Comparison of ENCODE assay signal across 8 cellular contexts in genomic region chr11:66957971-66958231, GRCh38. TPM values are rescaled to one million over a fixed set of nuclear protein-coding genes. Genes with fewer than 3 reads are reported as not detected.
A peak's percentile ranks its signal among the peaks of the same experiment; 100 is the strongest.
DNase-seq lines count a peak whose midpoint lies in the region; ATAC-seq and TF ChIP-seq lines count a peak whose summit lies in the region.

No MANE protein-coding gene starts in this region.

- no peaks in the 10 kb centered on the region for H3K27me3 ChIP-seq in foreskin keratinocyte
- no peaks in the 10 kb centered on the region for H3K27me3 ChIP-seq in prostate gland (replicated peaks; ENCODE audit: insufficient read depth)

- intact Hi-C loops in CD14-positive monocyte (cut with micrococcal nuclease) = no loop called here
- intact Hi-C loops in prostate gland (cut with DNase I) = no loop called here

- H3K4me3 Mint-ChIP-seq in CD14-positive monocyte = peak overlapping the region; percentile 74 to 77

- peak overlapping the region in 2 of 7 donors; percentile 45 to 93 for H3K27ac Mint-ChIP-seq in CD14-positive monocyte

- no peaks in the 10 kb centered on the region for H3K4me1 ChIP-seq in foreskin keratinocyte
- peaks cover 5% of the 10 kb centered on the region for H3K4me1 ChIP-seq in prostate gland (replicated peaks)

- H3K4me3 ChIP-seq in prostate gland = peak overlapping the region; percentile 52 to 73

- peaks cover 7 to 14% of the 10 kb centered on the region in 2 donors for H3K36me3 Mint-ChIP-seq in CD14-positive monocyte

- no peaks in the 10 kb centered on the region for H3K36me3 ChIP-seq in prostate gland

- H3K27me3 Mint-ChIP-seq in CD14-positive monocyte (ENCODE audit: low read depth in 3 of 3) = peaks cover 15 to 20% (median 20%) of the 10 kb centered on the region in 3 donors

- WGBS in prostate gland = 2% methylated on average over 23 of the region's 40 CpGs

- TF ChIP-seq POLR2A in prostate gland (IDR thresholded peaks at IDR 0.05) = no peak

- peaks cover 5 to 33% (median 27%) of the 10 kb centered on the region in 7 donors for H3K9me3 Mint-ChIP-seq in CD14-positive monocyte

- peaks cover 32% of the 10 kb centered on the region for H3K4me1 Mint-ChIP-seq in CD14-positive monocyte

- H3K27ac ChIP-seq in foreskin keratinocyte = no peak overlapping the region
- H3K27ac ChIP-seq in prostate gland = peak overlapping the region; percentile 50 to 79

- no peaks in the 10 kb centered on the region for H3K9me3 ChIP-seq in prostate gland

- no peak for TF ChIP-seq CTCF in CD14-positive monocyte (IDR thresholded peaks at IDR 0.05)
- peak; percentile 0 for TF ChIP-seq CTCF in foreskin keratinocyte (conservative IDR thresholded peaks at IDR 0.05)
- TF ChIP-seq CTCF in prostate gland (IDR thresholded peaks at IDR 0.05) = no peak

- ATAC-seq in GM21619 (IDR thresholded peaks at IDR 0.05; ENCODE audit: unreplicated experiment) (peak; percentile 33), SK-N-SH treated with all-trans-retinoic acid at 6 μM for 48 hours (peak; percentile 33), foreskin keratinocyte (peak; percentile 3)

- DNase-seq in CD14-positive monocyte (ENCODE audit: low spot score) (no peak), foreskin keratinocyte (no peak), prostate gland (ENCODE audit: low spot score) (no peak), medulla oblongata (ENCODE audit: extremely low spot score) (no peak), CD1c-positive myeloid dendritic cell (ENCODE audit: extremely low spot score) (no peak), RPMI8226 (no peak)

TF ChIP-seq in SK-N-SH treated with all-trans-retinoic acid at 6 μM for 48 hours, 23 proteins besides CTCF, POLR2A, EP300 and RAD21:
- TF ChIP-seq PATZ1 (CRISPR knock-in tag; IDR thresholded peaks at IDR 0.05; ENCODE audit: borderline replicate concordance) (no peak), ZC3H10 (CRISPR knock-in tag; IDR thresholded peaks at IDR 0.05) (no peak), CREB5 (CRISPR knock-in tag; IDR thresholded peaks at IDR 0.05; ENCODE audit: low read depth) (no peak), PPARA (CRISPR knock-in tag; IDR thresholded peaks at IDR 0.05; ENCODE audit: borderline replicate concordance) (no peak), OSR1 (CRISPR knock-in tag; IDR thresholded peaks at IDR 0.05) (no peak), BACH2 (CRISPR knock-in tag; IDR thresholded peaks at IDR 0.05; ENCODE audit: borderline replicate concordance) (no peak), ZFP30 (CRISPR knock-in tag; IDR thresholded peaks at IDR 0.05) (no peak), ESRRG (CRISPR knock-in tag; IDR thresholded peaks at IDR 0.05) (no peak), TSHZ2 (CRISPR knock-in tag; IDR thresholded peaks at IDR 0.05) (no peak), ZNF565 (CRISPR knock-in tag; conservative IDR thresholded peaks at IDR 0.05; ENCODE audit: low read depth) (no peak)

RNA-seq across cellular contexts. Expression of gene PC, which starts 0.3 kb away (rescaled TPM):
- polyA plus RNA-seq in CD14-positive monocyte (1 to 10 TPM; 6.0 to 7.1 TPM), foreskin keratinocyte (44.9 and 46.0 TPM in 2 replicates)
- total RNA-seq in foreskin keratinocyte (40.2 and 41.3 TPM in 2 replicates), prostate gland (10 to 100 TPM; 42.8 to 43.4 TPM)

RNA-seq across cellular contexts. Expression of gene C11orf86, which starts 17.2 kb away (rescaled TPM):
- polyA plus RNA-seq in CD14-positive monocyte (not detected), foreskin keratinocyte (not detected in 2 replicates)
- total RNA-seq in foreskin keratinocyte (not detected in 2 replicates), prostate gland (not detected)
